2 cellular contexts compared by ENCODE assay signal in the genomic region with DNA sequence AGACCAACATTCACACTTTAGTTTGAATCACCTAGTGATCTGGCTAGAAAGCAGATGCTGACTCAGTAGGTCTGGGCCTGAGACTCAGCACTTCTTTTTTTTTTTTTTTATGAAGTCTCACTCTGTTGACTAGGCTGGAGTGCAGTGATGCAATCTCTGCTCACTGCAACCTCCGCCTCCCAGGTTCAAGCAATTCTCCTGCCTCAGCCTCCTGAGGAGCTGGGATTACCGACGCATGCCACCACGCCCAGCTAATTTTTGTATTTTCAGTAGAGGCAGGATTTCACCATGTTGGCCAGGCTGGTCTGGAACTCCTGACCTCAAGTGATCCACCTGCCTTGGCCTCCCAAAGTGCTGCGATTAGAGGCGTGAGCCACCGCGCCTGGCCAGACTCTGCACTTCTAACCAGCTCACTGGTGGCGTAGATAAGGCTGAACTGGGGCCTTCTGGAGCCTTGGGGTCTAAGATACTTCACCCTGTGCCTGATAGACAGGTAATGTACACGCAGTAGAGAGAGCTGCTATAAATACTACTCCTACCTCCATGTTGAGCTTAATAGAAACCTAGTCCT.
TF ChIP-seq lines count a peak whose summit lies in the region.
"Not testable (repeated sequence)": the region's sequence is repeated elsewhere in the genome, so short reads cannot be mapped to it uniquely, and the experiment has no call there.

No MANE protein-coding gene starts in this region.

TF ChIP-seq in IMR-90, 13 proteins besides CTCF, POLR2A, EP300 and RAD21:
- TF ChIP-seq MAFK (IDR thresholded peaks at IDR 0.05; ENCODE audit: low read depth, low read length) = peak; percentile 19; the same call in 1 of the 2 replicates

TF ChIP-seq in K562, 482 proteins besides CTCF, POLR2A, EP300 and RAD21 (continues in another document):
- TF ChIP-seq ESRRA (IDR thresholded peaks at IDR 0.05; ENCODE audit: borderline replicate concordance, low read depth) (0 out of 2 replicates have a peak, but pooled peaks have one; percentile 18), CEBPG (CRISPR knock-in tag; IDR thresholded peaks at IDR 0.05) (peak; percentile 92), CEBPG (tag; conservative IDR thresholded peaks at IDR 0.05 in 1 of 2, IDR thresholded peaks at IDR 0.05 in 1 of 2) (peak; percentile 94 to 97), TEAD4 (IDR thresholded peaks at IDR 0.05; ENCODE audit: low read length) (peak; percentile 85), NR4A1 (tag; IDR thresholded peaks at IDR 0.05) (0 out of 2 replicates have a peak, but pooled peaks have one; percentile 17), ARNT (IDR thresholded peaks at IDR 0.05) (peak; percentile 84 to 88; a peak in 3 of 4 replicates), BCOR (IDR thresholded peaks at IDR 0.05) (peak; percentile 91), CREM (IDR thresholded peaks at IDR 0.05; ENCODE audit: low read depth) (0 out of 2 replicates have a peak, but pooled peaks have one; percentile 28), POLR2AphosphoS5 (IDR thresholded peaks at IDR 0.05; ENCODE audit: control insufficient read depth, insufficient read depth, low read depth, low read length) (peak; percentile 78), NFE2 (IDR thresholded peaks at IDR 0.05; ENCODE audit: low read depth) (peak; percentile 54), HDAC1 (IDR thresholded peaks at IDR 0.05) (0 out of 4 replicates have a peak, but pooled peaks of 1 of the 2 experiments have one; percentile 68), HDAC2 (IDR thresholded peaks at IDR 0.05) (peak; percentile 95), FOSL1 (tag; conservative IDR thresholded peaks at IDR 0.05) (peak; percentile 58), SMARCA4 (IDR thresholded peaks at IDR 0.05) (peak; percentile 85), HDGF (IDR thresholded peaks at IDR 0.05) (peak; percentile 79; the same call in 1 of the 2 replicates), ARID1B (IDR thresholded peaks at IDR 0.05) (peak; percentile 94), TCF3 (CRISPR knock-in tag; IDR thresholded peaks at IDR 0.05) (peak; percentile 91), MYC (IDR thresholded peaks at IDR 0.05; ENCODE audit: low read depth, low read length) (0 out of 2 replicates have a peak, but pooled peaks have one; percentile 11), NFATC3 (IDR thresholded peaks at IDR 0.05) (peak; percentile 17; the same call in 1 of the 2 replicates), PML (IDR thresholded peaks at IDR 0.05; ENCODE audit: low read length) (peak; percentile 66; the same call in 1 of the 2 replicates), EP400 (IDR thresholded peaks at IDR 0.05) (peak; percentile 66), ATF7 (IDR thresholded peaks at IDR 0.05) (peak; percentile 89), TAL1 (IDR thresholded peaks at IDR 0.05) (peak; percentile 93), NBN (IDR thresholded peaks at IDR 0.05; ENCODE audit: low read depth) (peak; percentile 86), RBFOX2 (IDR thresholded peaks at IDR 0.05; ENCODE audit: low read depth, low read length) (peak; percentile 42; the same call in 1 of the 2 replicates), TRIM28 (IDR thresholded peaks at IDR 0.05) (peak; percentile 67; the same call in 1 of the 2 replicates), NRF1 (conservative IDR thresholded peaks at IDR 0.05 in 1 of 2, IDR thresholded peaks at IDR 0.05 in 1 of 2) (peak; percentile 58 to 61; a peak in 2 of 4 replicates), JUND (IDR thresholded peaks at IDR 0.05; ENCODE audit: borderline replicate concordance, low read depth, low read length) (peak; percentile 60), JUND (tag; IDR thresholded peaks at IDR 0.05; ENCODE audit: borderline replicate concordance, low read depth, low read length) (0 out of 3 replicates have a peak, but pooled peaks have one; percentile 20), SMAD4 (CRISPR knock-in tag; conservative IDR thresholded peaks at IDR 0.05) (peak; percentile 95), SP1 (CRISPR knock-in tag; IDR thresholded peaks at IDR 0.05) (peak; percentile 46; the same call in 1 of the 2 replicates), CC2D1A (IDR thresholded peaks at IDR 0.05) (peak; percentile 81; the same call in 1 of the 2 replicates), MAFK (IDR thresholded peaks at IDR 0.05; ENCODE audit: low read length) (peak; percentile 86), MAFF (IDR thresholded peaks at IDR 0.05; ENCODE audit: low read length) (peak; percentile 73), KDM1A (IDR thresholded peaks at IDR 0.05) (peak; percentile 87 to 92), BHLHE40 (IDR thresholded peaks at IDR 0.05; ENCODE audit: low read length) (peak; percentile 60; the same call in 1 of the 2 replicates), POLR3A (IDR thresholded peaks at IDR 0.05; ENCODE audit: borderline replicate concordance, extremely low read depth, insufficient read depth, insufficient read length) (peak; percentile 66), MIER1 (IDR thresholded peaks at IDR 0.05; ENCODE audit: low read depth) (0 out of 2 replicates have a peak, but pooled peaks have one; percentile 18), TBL1XR1 (IDR thresholded peaks at IDR 0.05; ENCODE audit: low read length in 2 of 2) (peak in 1 of 2 experiments; percentile 53; a peak in 2 of 4 replicates), POLR2H (tag; IDR thresholded peaks at IDR 0.05; ENCODE audit: low read depth) (peak; percentile 72), ZKSCAN1 (IDR thresholded peaks at IDR 0.05; ENCODE audit: low read depth, low read length) (peak; percentile 54; the same call in 1 of the 2 replicates), RNF2 (IDR thresholded peaks at IDR 0.05) (peak; percentile 35; the same call in 1 of the 2 replicates)
- not testable (repeated sequence) for TF ChIP-seq TEAD4 (CRISPR knock-in tag; IDR thresholded peaks at IDR 0.05; ENCODE audit: borderline replicate concordance); NR4A1 (CRISPR knock-in tag; IDR thresholded peaks at IDR 0.05); MYC (CRISPR knock-in tag; IDR thresholded peaks at IDR 0.05; ENCODE audit: borderline replicate concordance, low read depth)
- TF ChIP-seq, protein P1, sequence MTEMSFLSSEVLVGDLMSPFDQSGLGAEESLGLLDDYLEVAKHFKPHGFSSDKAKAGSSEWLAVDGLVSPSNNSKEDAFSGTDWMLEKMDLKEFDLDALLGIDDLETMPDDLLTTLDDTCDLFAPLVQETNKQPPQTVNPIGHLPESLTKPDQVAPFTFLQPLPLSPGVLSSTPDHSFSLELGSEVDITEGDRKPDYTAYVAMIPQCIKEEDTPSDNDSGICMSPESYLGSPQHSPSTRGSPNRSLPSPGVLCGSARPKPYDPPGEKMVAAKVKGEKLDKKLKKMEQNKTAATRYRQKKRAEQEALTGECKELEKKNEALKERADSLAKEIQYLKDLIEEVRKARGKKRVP (CRISPR knock-in tag; IDR thresholded peaks at IDR 0.05) = peak; percentile 47
- TF ChIP-seq, protein P2, sequence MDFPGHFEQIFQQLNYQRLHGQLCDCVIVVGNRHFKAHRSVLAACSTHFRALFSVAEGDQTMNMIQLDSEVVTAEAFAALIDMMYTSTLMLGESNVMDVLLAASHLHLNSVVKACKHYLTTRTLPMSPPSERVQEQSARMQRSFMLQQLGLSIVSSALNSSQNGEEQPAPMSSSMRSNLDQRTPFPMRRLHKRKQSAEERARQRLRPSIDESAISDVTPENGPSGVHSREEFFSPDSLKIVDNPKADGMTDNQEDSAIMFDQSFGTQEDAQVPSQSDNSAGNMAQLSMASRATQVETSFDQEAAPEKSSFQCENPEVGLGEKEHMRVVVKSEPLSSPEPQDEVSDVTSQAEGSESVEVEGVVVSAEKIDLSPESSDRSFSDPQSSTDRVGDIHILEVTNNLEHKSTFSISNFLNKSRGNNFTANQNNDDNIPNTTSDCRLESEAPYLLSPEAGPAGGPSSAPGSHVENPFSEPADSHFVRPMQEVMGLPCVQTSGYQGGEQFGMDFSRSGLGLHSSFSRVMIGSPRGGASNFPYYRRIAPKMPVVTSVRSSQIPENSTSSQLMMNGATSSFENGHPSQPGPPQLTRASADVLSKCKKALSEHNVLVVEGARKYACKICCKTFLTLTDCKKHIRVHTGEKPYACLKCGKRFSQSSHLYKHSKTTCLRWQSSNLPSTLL (IDR thresholded peaks at IDR 0.05) = 0 out of 2 replicates have a peak, but pooled peaks have one; percentile 53
- TF ChIP-seq, protein P3, sequence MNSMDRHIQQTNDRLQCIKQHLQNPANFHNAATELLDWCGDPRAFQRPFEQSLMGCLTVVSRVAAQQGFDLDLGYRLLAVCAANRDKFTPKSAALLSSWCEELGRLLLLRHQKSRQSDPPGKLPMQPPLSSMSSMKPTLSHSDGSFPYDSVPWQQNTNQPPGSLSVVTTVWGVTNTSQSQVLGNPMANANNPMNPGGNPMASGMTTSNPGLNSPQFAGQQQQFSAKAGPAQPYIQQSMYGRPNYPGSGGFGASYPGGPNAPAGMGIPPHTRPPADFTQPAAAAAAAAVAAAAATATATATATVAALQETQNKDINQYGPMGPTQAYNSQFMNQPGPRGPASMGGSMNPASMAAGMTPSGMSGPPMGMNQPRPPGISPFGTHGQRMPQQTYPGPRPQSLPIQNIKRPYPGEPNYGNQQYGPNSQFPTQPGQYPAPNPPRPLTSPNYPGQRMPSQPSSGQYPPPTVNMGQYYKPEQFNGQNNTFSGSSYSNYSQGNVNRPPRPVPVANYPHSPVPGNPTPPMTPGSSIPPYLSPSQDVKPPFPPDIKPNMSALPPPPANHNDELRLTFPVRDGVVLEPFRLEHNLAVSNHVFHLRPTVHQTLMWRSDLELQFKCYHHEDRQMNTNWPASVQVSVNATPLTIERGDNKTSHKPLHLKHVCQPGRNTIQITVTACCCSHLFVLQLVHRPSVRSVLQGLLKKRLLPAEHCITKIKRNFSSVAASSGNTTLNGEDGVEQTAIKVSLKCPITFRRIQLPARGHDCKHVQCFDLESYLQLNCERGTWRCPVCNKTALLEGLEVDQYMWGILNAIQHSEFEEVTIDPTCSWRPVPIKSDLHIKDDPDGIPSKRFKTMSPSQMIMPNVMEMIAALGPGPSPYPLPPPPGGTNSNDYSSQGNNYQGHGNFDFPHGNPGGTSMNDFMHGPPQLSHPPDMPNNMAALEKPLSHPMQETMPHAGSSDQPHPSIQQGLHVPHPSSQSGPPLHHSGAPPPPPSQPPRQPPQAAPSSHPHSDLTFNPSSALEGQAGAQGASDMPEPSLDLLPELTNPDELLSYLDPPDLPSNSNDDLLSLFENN (IDR thresholded peaks at IDR 0.05; ENCODE audit: low read depth in 2 of 2, low read length in 2 of 2) = peak in 1 of 2 experiments; percentile 70; a peak in 2 of 4 replicates
- TF ChIP-seq, protein P4, sequence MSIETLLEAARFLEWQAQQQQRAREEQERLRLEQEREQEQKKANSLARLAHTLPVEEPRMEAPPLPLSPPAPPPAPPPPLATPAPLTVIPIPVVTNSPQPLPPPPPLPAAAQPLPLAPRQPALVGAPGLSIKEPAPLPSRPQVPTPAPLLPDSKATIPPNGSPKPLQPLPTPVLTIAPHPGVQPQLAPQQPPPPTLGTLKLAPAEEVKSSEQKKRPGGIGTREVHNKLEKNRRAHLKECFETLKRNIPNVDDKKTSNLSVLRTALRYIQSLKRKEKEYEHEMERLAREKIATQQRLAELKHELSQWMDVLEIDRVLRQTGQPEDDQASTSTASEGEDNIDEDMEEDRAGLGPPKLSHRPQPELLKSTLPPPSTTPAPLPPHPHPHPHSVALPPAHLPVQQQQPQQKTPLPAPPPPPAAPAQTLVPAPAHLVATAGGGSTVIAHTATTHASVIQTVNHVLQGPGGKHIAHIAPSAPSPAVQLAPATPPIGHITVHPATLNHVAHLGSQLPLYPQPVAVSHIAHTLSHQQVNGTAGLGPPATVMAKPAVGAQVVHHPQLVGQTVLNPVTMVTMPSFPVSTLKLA (conservative IDR thresholded peaks at IDR 0.05) = 0 out of 4 replicates have a peak, but pooled peaks of 1 of the 2 experiments have one; percentile 20
- TF ChIP-seq, protein P5, sequence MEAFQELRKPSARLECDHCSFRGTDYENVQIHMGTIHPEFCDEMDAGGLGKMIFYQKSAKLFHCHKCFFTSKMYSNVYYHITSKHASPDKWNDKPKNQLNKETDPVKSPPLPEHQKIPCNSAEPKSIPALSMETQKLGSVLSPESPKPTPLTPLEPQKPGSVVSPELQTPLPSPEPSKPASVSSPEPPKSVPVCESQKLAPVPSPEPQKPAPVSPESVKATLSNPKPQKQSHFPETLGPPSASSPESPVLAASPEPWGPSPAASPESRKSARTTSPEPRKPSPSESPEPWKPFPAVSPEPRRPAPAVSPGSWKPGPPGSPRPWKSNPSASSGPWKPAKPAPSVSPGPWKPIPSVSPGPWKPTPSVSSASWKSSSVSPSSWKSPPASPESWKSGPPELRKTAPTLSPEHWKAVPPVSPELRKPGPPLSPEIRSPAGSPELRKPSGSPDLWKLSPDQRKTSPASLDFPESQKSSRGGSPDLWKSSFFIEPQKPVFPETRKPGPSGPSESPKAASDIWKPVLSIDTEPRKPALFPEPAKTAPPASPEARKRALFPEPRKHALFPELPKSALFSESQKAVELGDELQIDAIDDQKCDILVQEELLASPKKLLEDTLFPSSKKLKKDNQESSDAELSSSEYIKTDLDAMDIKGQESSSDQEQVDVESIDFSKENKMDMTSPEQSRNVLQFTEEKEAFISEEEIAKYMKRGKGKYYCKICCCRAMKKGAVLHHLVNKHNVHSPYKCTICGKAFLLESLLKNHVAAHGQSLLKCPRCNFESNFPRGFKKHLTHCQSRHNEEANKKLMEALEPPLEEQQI (IDR thresholded peaks at IDR 0.05) = peak; percentile 26; the same call in 1 of the 2 replicates
- TF ChIP-seq, protein P6, sequence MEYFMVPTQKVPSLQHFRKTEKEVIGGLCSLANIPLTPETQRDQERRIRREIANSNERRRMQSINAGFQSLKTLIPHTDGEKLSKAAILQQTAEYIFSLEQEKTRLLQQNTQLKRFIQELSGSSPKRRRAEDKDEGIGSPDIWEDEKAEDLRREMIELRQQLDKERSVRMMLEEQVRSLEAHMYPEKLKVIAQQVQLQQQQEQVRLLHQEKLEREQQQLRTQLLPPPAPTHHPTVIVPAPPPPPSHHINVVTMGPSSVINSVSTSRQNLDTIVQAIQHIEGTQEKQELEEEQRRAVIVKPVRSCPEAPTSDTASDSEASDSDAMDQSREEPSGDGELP (CRISPR knock-in tag; IDR thresholded peaks at IDR 0.05; ENCODE audit: borderline replicate concordance) = peak; percentile 35; the same call in 1 of the 2 replicates
- TF ChIP-seq, protein P7, sequence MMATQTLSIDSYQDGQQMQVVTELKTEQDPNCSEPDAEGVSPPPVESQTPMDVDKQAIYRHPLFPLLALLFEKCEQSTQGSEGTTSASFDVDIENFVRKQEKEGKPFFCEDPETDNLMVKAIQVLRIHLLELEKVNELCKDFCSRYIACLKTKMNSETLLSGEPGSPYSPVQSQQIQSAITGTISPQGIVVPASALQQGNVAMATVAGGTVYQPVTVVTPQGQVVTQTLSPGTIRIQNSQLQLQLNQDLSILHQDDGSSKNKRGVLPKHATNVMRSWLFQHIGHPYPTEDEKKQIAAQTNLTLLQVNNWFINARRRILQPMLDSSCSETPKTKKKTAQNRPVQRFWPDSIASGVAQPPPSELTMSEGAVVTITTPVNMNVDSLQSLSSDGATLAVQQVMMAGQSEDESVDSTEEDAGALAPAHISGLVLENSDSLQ (IDR thresholded peaks at IDR 0.05) = peak; percentile 74; the same call in 1 of the 2 replicates
